In the genomic region with DNA sequence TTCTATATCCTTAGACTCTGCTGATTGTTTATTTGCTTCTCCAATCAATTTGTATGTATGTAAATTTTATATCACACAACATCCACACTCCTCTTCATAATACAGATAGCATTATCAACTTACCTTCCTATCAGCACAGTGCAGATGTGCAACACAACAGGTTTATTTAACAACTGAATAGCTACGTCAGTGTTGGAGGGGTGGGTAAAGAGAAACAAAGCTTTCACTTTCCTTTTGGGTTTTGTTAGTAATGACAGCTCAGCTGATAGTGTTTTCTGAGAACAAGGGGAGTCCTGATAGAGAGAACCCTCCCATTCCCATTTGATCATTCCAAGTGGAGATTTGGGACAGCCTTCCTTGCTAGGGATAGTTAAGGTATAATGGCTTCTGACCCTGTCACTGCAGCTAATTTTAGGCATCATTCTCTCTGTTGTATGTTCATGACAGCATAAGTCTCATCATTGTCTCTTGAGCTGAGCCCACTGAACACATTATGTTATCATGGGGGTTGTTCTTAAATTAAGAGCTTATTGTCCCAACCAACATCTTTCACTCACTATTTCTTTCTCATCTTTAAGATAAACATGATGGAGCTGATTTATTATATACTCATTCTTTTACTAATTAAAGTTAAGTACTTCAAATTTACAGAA, we compare ENCODE assay signal across 10 cellular contexts.
DNase-seq lines count a peak whose midpoint lies in the region; ATAC-seq, FAIRE-seq and TF ChIP-seq lines count a peak whose summit lies in the region.
"Had no signal": no experiment of that assay in that cellular context is flagged by ENCODE, and none has a peak within 500 bp of the region (broad histone marks: within the 10 kb centered on the region; RNA-seq: fewer than 3 reads in every experiment).

No MANE protein-coding gene starts in this region.

- H3K4me3 Mint-ChIP-seq in activated CD8-positive, alpha-beta T cell treated with anti-CD3 and anti-CD28 coated beads for 36 hours = no peak overlapping the region

- intact Hi-C loops in activated CD8-positive, alpha-beta T cell treated with anti-CD3 and anti-CD28 coated beads for 36 hours (cut with micrococcal nuclease) = no loop called here

- no peak for FAIRE-seq in H54 (lab: Jason Lieb, UNC)

- TF ChIP-seq CTCF in activated CD8-positive, alpha-beta T cell treated with anti-CD3 and anti-CD28 coated beads for 36 hours (IDR thresholded peaks at IDR 0.05) = no peak

- POLR2A ChIA-PET in activated CD8-positive, alpha-beta T cell treated with anti-CD3 and anti-CD28 coated beads for 36 hours (lab: Charles Lee) = no interaction called here

- no peaks in the 10 kb centered on the region for H3K36me3 Mint-ChIP-seq in activated CD8-positive, alpha-beta T cell treated with anti-CD3 and anti-CD28 coated beads for 36 hours (ENCODE audit: low read depth)

- CTCF ChIA-PET in activated CD8-positive, alpha-beta T cell treated with anti-CD3 and anti-CD28 coated beads for 36 hours (lab: Charles Lee) = no interaction called here

- no peak overlapping the region for H3K27ac Mint-ChIP-seq in activated CD8-positive, alpha-beta T cell treated with anti-CD3 and anti-CD28 coated beads for 36 hours

- TF ChIP-seq POLR2A in erythroblast (IDR thresholded peaks at IDR 0.05; ENCODE audit: low read length) (no peak), H54 (IDR thresholded peaks at IDR 0.05; ENCODE audit: low read depth, low read length) (no peak)

- peaks cover 3% of the 10 kb centered on the region for H3K4me1 Mint-ChIP-seq in activated CD8-positive, alpha-beta T cell treated with anti-CD3 and anti-CD28 coated beads for 36 hours (ENCODE audit: low read depth)

- H3K9me3 Mint-ChIP-seq in activated CD8-positive, alpha-beta T cell treated with anti-CD3 and anti-CD28 coated beads for 36 hours = peaks cover 4% of the 10 kb centered on the region

- ATAC-seq in GM19023 (IDR thresholded peaks at IDR 0.05; ENCODE audit: unreplicated experiment) = peak; percentile 84
- ATAC-seq in GM21737 (IDR thresholded peaks at IDR 0.05; ENCODE audit: unreplicated experiment) = peak; percentile 84
- ATAC-seq in HG03378 (IDR thresholded peaks at IDR 0.05; ENCODE audit: unreplicated experiment) = peak; percentile 87
- no peak for ATAC-seq in activated CD8-positive, alpha-beta T cell treated with anti-CD3 and anti-CD28 coated beads for 36 hours

- DNase-seq in erythroblast (lab: John Stamatoyannopoulos, UW) (peak; percentile 76 to 92), H54 (ENCODE audit: insufficient read length, low spot score) (no peak), DMS53 treated with DMSO at 0.1 percent for 48 hours (lab: John Stamatoyannopoulos, UW; ENCODE audit: unreplicated experiment) (no peak), NCI-H1092 treated with DMSO at 0.1 percent for 48 hours (lab: John Stamatoyannopoulos, UW) (no peak)
- DNase-seq in activated CD8-positive, alpha-beta T cell treated with anti-CD3 and anti-CD28 coated beads for 36 hours = no peak
- DNase-seq: glutamatergic neuron, midbrain had no signal

- peaks cover 4% of the 10 kb centered on the region for H3K27me3 Mint-ChIP-seq in activated CD8-positive, alpha-beta T cell treated with anti-CD3 and anti-CD28 coated beads for 36 hours

Comparison
In these comparisons a context has a peak if more than half of its experiments do, and no peak if none do; other contexts are left out.
1. DNase-seq: peak in erythroblast (2 of 2); none in H54 (single experiment), DMS53 treated with DMSO at 0.1 percent for 48 hours (single experiment), activated CD8-positive, alpha-beta T cell treated with anti-CD3 and anti-CD28 coated beads for 36 hours (single experiment) and NCI-H1092 treated with DMSO at 0.1 percent for 48 hours (single experiment).